16 cellular contexts compared by ENCODE assay signal in the genomic region with DNA sequence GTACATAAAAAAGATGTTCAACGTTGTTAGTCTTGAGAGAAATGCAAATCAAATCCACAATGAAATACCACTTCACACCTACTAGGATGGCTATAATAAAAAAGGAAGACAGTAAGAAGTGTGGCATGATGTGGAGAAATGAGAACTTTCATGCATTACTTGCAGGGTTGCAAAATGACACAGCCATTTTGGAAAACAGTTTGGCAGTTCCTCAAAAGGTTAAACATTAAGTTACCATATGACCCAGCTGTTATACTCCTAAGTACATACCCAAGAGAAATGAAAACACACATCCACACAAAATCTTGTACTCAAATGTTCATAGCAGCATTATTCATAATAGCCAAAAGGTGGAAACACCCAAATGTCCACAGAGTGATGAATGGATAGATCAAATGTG. TPM values are rescaled to one million over a fixed set of nuclear protein-coding genes. Genes with fewer than 3 reads are reported as not detected.
A peak's percentile ranks its signal among the peaks of the same experiment; 100 is the strongest.
DNase-seq lines count a peak whose midpoint lies in the region; ATAC-seq, FAIRE-seq and TF ChIP-seq lines count a peak whose summit lies in the region.
"Had no signal": no experiment of that assay in that cellular context is flagged by ENCODE, and none has a peak within 500 bp of the region (broad histone marks: within the 10 kb centered on the region; RNA-seq: fewer than 3 reads in every experiment).

No MANE protein-coding gene starts in this region.

- CTCF ChIA-PET in naive thymus-derived CD4-positive, alpha-beta T cell (lab: Charles Lee): no interaction called here

- no peak for TF ChIP-seq CTCF in CD14-positive monocyte (IDR thresholded peaks at IDR 0.05)
- no peak for TF ChIP-seq CTCF in NB4 (IDR thresholded peaks at IDR 0.05; ENCODE audit: low read depth, low read length)

- peaks cover 0 to 4% (median 3%) of the 10 kb centered on the region in 3 donors for H3K27me3 Mint-ChIP-seq in CD14-positive monocyte (ENCODE audit: low read depth in 3 of 3)
- H3K27me3 Mint-ChIP-seq in naive thymus-derived CD4-positive, alpha-beta T cell: peaks cover 0 to 4% (median 4%) of the 10 kb centered on the region in 5 donors
- H3K27me3 Mint-ChIP-seq: CD4-positive, alpha-beta T cell had no signal

- peaks cover 77% of the 10 kb centered on the region for H3K4me1 Mint-ChIP-seq in CD14-positive monocyte
- peaks cover 0 to 8% (median 0%) of the 10 kb centered on the region in 7 donors for H3K4me1 Mint-ChIP-seq in naive thymus-derived CD4-positive, alpha-beta T cell

- no peaks in the 10 kb centered on the region for H3K4me1 ChIP-seq in naive thymus-derived CD4-positive, alpha-beta T cell (ENCODE audit: control insufficient read depth in 2 of 2, insufficient read depth in 2 of 2, low read length in 2 of 2)

- TF ChIP-seq POLR2A in NB4 (IDR thresholded peaks at IDR 0.05; ENCODE audit: extremely low read depth, insufficient read length): no peak

- no peak overlapping the region for H3K27ac ChIP-seq in naive thymus-derived CD4-positive, alpha-beta T cell (ENCODE audit: low read depth, low read length)

- H3K4me3 Mint-ChIP-seq in CD14-positive monocyte: peak overlapping the region in 1 of 2 donors; percentile 28
- no peak overlapping the region for H3K4me3 Mint-ChIP-seq in naive thymus-derived CD4-positive, alpha-beta T cell
- H3K4me3 Mint-ChIP-seq: CD4-positive, alpha-beta T cell had no signal

- peak overlapping the region; percentile 85 to 93 (median 90) for H3K27ac Mint-ChIP-seq in CD14-positive monocyte
- no peak overlapping the region for H3K27ac Mint-ChIP-seq in naive thymus-derived CD4-positive, alpha-beta T cell
- H3K27ac Mint-ChIP-seq: CD4-positive, alpha-beta T cell had no signal

- no peak overlapping the region for H3K4me3 ChIP-seq in NB4 (ENCODE audit: low read depth, low read length)
- no peak overlapping the region for H3K4me3 ChIP-seq in naive thymus-derived CD4-positive, alpha-beta T cell (ENCODE audit: low read length)

- no peaks in the 10 kb centered on the region for H3K27me3 ChIP-seq in naive thymus-derived CD4-positive, alpha-beta T cell (ENCODE audit: control insufficient read depth in 2 of 2, insufficient read depth in 2 of 2, low read length in 2 of 2)

- peak; percentile 53 for ATAC-seq in naive thymus-derived CD4-positive, alpha-beta T cell
- ATAC-seq: PC-3, SK-N-SH treated with all-trans-retinoic acid at 6 μM for 48 hours had no signal

- H3K9me3 ChIP-seq in naive thymus-derived CD4-positive, alpha-beta T cell (ENCODE audit: control insufficient read depth in 2 of 3, low read length in 3 of 3): no peaks in the 10 kb centered on the region

- FAIRE-seq in GM19239 (lab: Jason Lieb, UNC): no peak
- FAIRE-seq: H54 had no signal

- H3K9me3 Mint-ChIP-seq in CD14-positive monocyte: peaks cover 0 to 5% (median 0%) of the 10 kb centered on the region in 7 donors
- H3K9me3 Mint-ChIP-seq in naive thymus-derived CD4-positive, alpha-beta T cell: peaks cover 0 to 13% (median 3%) of the 10 kb centered on the region in 11 donors

- H3K36me3 Mint-ChIP-seq in CD14-positive monocyte: peaks cover 0 to 4% of the 10 kb centered on the region in 2 donors
- no peaks in the 10 kb centered on the region for H3K36me3 Mint-ChIP-seq in naive thymus-derived CD4-positive, alpha-beta T cell

- no peaks in the 10 kb centered on the region for H3K36me3 ChIP-seq in naive thymus-derived CD4-positive, alpha-beta T cell (ENCODE audit: control insufficient read depth in 2 of 3, insufficient read depth in 3 of 3, low read length in 3 of 3)

- no peak for DNase-seq in CD14-positive monocyte (ENCODE audit: low spot score)
- DNase-seq in NB4 (ENCODE audit: low read depth): peak; percentile 23
- peak; percentile 51 for DNase-seq in SKM-1 (lab: John Stamatoyannopoulos, UW; ENCODE audit: unreplicated experiment)
- no peak for DNase-seq in naive thymus-derived CD4-positive, alpha-beta T cell
- no peak for DNase-seq in cortex of kidney (lab: John Stamatoyannopoulos, UW)
- no peak for DNase-seq in nucleus accumbens (lab: John Stamatoyannopoulos, UW)
- no peak for DNase-seq in GM19239 (ENCODE audit: insufficient read length, low spot score)
- DNase-seq: CD4-positive, alpha-beta T cell; GF-D8; KG1; NCI-H1417; NCI-H1930; NCI-H510A treated with DMSO at 0.1 percent for 48 hours; PC-3 had no signal

- intact Hi-C loops in CD14-positive monocyte (cut with micrococcal nuclease): no loop called here
- intact Hi-C loops in naive thymus-derived CD4-positive, alpha-beta T cell (cut with micrococcal nuclease): no loop called here

- POLR2A ChIA-PET in naive thymus-derived CD4-positive, alpha-beta T cell (lab: Charles Lee): no interaction called here

RNA-seq across cellular contexts. Expression of a gene that starts 25.8 kb away (rescaled TPM):
- under 1 TPM; 0.25 to 0.32 TPM for polyA plus RNA-seq in CD14-positive monocyte
- 1 to 10 TPM in 1 of 5 experiments, under 1 TPM in 1, not detected in 3; 0.05 to 1.2 TPM for total RNA-seq in naive thymus-derived CD4-positive, alpha-beta T cell
- polyA plus RNA-seq in naive thymus-derived CD4-positive, alpha-beta T cell: not detected
- total RNA-seq: CD4-positive, alpha-beta T cell had no signal

Comparison
In these comparisons a context has a peak if more than half of its experiments do, and no peak if none do; other contexts are left out.
1. DNase-seq: peak in NB4 (single experiment) and SKM-1 (single experiment); none in CD14-positive monocyte (single experiment), naive thymus-derived CD4-positive, alpha-beta T cell (0 of 9), cortex of kidney (single experiment), nucleus accumbens (0 of 56) and GM19239 (single experiment).
2. H3K27ac Mint-ChIP-seq: peak in CD14-positive monocyte (7 of 7); none in naive thymus-derived CD4-positive, alpha-beta T cell (0 of 9).